24 cellular contexts compared by ENCODE assay signal in genomic region chr18:56327171-56327885, GRCh38.
DNase-seq lines count a peak whose midpoint lies in the region; ATAC-seq lines count a peak whose summit lies in the region.
"Had no signal": no experiment of that assay in that cellular context is flagged by ENCODE, and none has a peak within 500 bp of the region (broad histone marks: within the 10 kb centered on the region; RNA-seq: fewer than 3 reads in every experiment).

No MANE protein-coding gene starts in this region.

- peak overlapping the region; percentile 52 for H2AFZ ChIP-seq in GM23248
- no peak overlapping the region for H2AFZ ChIP-seq in mesenchymal stem cell (ENCODE audit: low read depth, low read length)

- no peak overlapping the region for H3K14ac ChIP-seq in mesenchymal stem cell (ENCODE audit: low read length in 2 of 2)

- H4K8ac ChIP-seq in mesenchymal stem cell (ENCODE audit: low read length): no peak overlapping the region

- no peaks in the 10 kb centered on the region for H3K9me3 ChIP-seq in GM23248 (ENCODE audit: low read depth)
- H3K9me3 ChIP-seq in mesenchymal stem cell (ENCODE audit: control insufficient read depth, low read length): no peaks in the 10 kb centered on the region
- H3K9me3 ChIP-seq: BLaER1, body of pancreas, Caco-2, esophagus squamous epithelium, sigmoid colon had no signal

- H3K18ac ChIP-seq in mesenchymal stem cell (ENCODE audit: low read depth in 1 of 2, low read length in 2 of 2): no peak overlapping the region

- in situ Hi-C loops in GM23248 (cut with MboI): no loop called here

- no peak overlapping the region for H2BK120ac ChIP-seq in mesenchymal stem cell (ENCODE audit: low read depth, low read length)

- H3K4me2 ChIP-seq in GM23248 (ENCODE audit: unreplicated experiment): peak overlapping the region; percentile 47
- no peak overlapping the region for H3K4me2 ChIP-seq in mesenchymal stem cell (ENCODE audit: low read length, poor library complexity, severe bottlenecking)
- H3K4me2 ChIP-seq: BLaER1 had no signal

- H2AK5ac ChIP-seq in mesenchymal stem cell (ENCODE audit: low read length, severe bottlenecking): no peak overlapping the region

- no peak overlapping the region for H3K9ac ChIP-seq in GM23248
- H3K9ac ChIP-seq in mesenchymal stem cell (ENCODE audit: low read length): peak overlapping the region; percentile 62
- H3K9ac ChIP-seq: BLaER1 had no signal

- H3K79me2 ChIP-seq in GM23248 (ENCODE audit: insufficient read depth): no peaks in the 10 kb centered on the region

- H3K4me1 ChIP-seq in GM23248 (ENCODE audit: insufficient read depth): peaks cover 13% of the 10 kb centered on the region
- H3K4me1 ChIP-seq in mesenchymal stem cell (ENCODE audit: control insufficient read depth, insufficient read depth, low read depth, low read length): no peaks in the 10 kb centered on the region
- H3K4me1 ChIP-seq: body of pancreas, Caco-2 had no signal

- no peak overlapping the region for H3K4ac ChIP-seq in mesenchymal stem cell (ENCODE audit: low read depth in 1 of 2, low read length in 2 of 2)

- no peaks in the 10 kb centered on the region for H3K27me3 ChIP-seq in GM23248 (replicated peaks; ENCODE audit: insufficient read depth)
- no peaks in the 10 kb centered on the region for H3K27me3 ChIP-seq in mesenchymal stem cell (ENCODE audit: control insufficient read depth in 1 of 2, insufficient read depth in 1 of 2, low read length in 2 of 2)
- H3K27me3 ChIP-seq: BLaER1, body of pancreas, esophagus squamous epithelium, sigmoid colon had no signal

- H3K36me3 ChIP-seq in GM23248 (ENCODE audit: low read depth) (no peaks in the 10 kb centered on the region), mesenchymal stem cell (ENCODE audit: control insufficient read depth in 1 of 2, insufficient read depth in 2 of 2, low read depth in 1 of 2, low read length in 2 of 2) (no peaks in the 10 kb centered on the region)
- H3K36me3 ChIP-seq: BLaER1, esophagus squamous epithelium, sigmoid colon had no signal

- no peaks in the 10 kb centered on the region for H3K9me2 ChIP-seq in GM23248 (ENCODE audit: insufficient read depth)

- ATAC-seq in HG02938 (IDR thresholded peaks at IDR 0.05; ENCODE audit: unreplicated experiment): no peak
- ATAC-seq: activated CD8-positive, alpha-beta T cell treated with anti-CD3 and anti-CD28 coated beads, Interleukin-2, amount 10 ng/mL, durations not matched to agents 7 days and 5 days; body of pancreas; left lobe of liver had no signal

- H4K20me1 ChIP-seq in GM23248 (ENCODE audit: insufficient read depth): no peaks in the 10 kb centered on the region
- H4K20me1 ChIP-seq: BLaER1 had no signal

- H2BK12ac ChIP-seq in mesenchymal stem cell (ENCODE audit: low read length in 2 of 2): no peak overlapping the region

- H2BK5ac ChIP-seq in mesenchymal stem cell (ENCODE audit: low read depth, low read length, poor library complexity, severe bottlenecking): no peak overlapping the region

- H3K79me1 ChIP-seq in mesenchymal stem cell (replicated peaks; ENCODE audit: low read length, poor library complexity, severe bottlenecking): no peaks in the 10 kb centered on the region

- H3K27ac ChIP-seq in GM23248 (no peak overlapping the region), mesenchymal stem cell (ENCODE audit: low read length, poor library complexity, severe bottlenecking) (no peak overlapping the region)
- H3K27ac ChIP-seq: BLaER1, body of pancreas, HL-60, sigmoid colon had no signal

- no peak overlapping the region for H3K4me3 ChIP-seq in GM23248
- H3K4me3 ChIP-seq in mesenchymal stem cell (ENCODE audit: insufficient read depth in 1 of 2, low read depth in 1 of 2, low read length in 2 of 2): no peak overlapping the region
- H3K4me3 ChIP-seq: BLaER1, body of pancreas, esophagus squamous epithelium, sigmoid colon had no signal

- no peak overlapping the region for H3K23ac ChIP-seq in mesenchymal stem cell (ENCODE audit: low read length in 2 of 2)

- no peak overlapping the region for H2BK15ac ChIP-seq in mesenchymal stem cell (ENCODE audit: low read depth, poor library complexity, severe bottlenecking)

- WGBS in GM23248 (ENCODE audit: low coverage in 1 of 2, low lambda C conversion rate in 2 of 2, missing lambda C conversion rate in 2 of 2), 2 experiments: 33 to 35% methylated on average over 8 of the region's 8 CpGs
- WGBS in mesenchymal stem cell: 80% methylated on average over 6 of the region's 8 CpGs

- H4K91ac ChIP-seq in mesenchymal stem cell (ENCODE audit: low read length): no peak overlapping the region

- no peaks in the 10 kb centered on the region for H3F3A ChIP-seq in GM23248 (ENCODE audit: insufficient read depth)

- DNase-seq in GM23248 (peak; percentile 62), dedifferentiated amniotic fluid mesenchymal stem cell (ENCODE audit: extremely low spot score) (peak; percentile 48), mesenchymal stem cell (no peak), NCI-H226 (no peak), activated gamma-delta T cell (lab: John Stamatoyannopoulos, UW) (no peak)
- no peak for DNase-seq in activated CD8-positive, alpha-beta memory T cell treated with anti-CD3 and anti-CD28 coated beads, Interleukin-2, amount 50 U/mL, for 48 hours
- DNase-seq: activated CD4-positive, alpha-beta T cell treated with anti-CD3 and anti-CD28 coated beads for 1 hour; activated CD8-positive, alpha-beta T cell treated with anti-CD3 and anti-CD28 coated beads, Interleukin-2, amount 10 ng/mL, durations not matched to agents 7 days and 5 days; activated naive CD4-positive, alpha-beta T cell treated with anti-CD3 and anti-CD28 coated beads, Interleukin-2, amount 50 U/mL, for 16 hours; activated T-cell treated with anti-CD3 and anti-CD28 coated beads, Interleukin-2, amount 50 U/mL, for 24 hours; body of pancreas; Caco-2; esophagus squamous epithelium; GOT3; immature natural killer cell; NCI-H2081 treated with DMSO at 0.1 percent for 48 hours; NCI-H446; nephron progenitor cell; posterior cingulate gyrus; sigmoid colon had no signal

Comparison
In these comparisons a context has a peak if more than half of its experiments do, and no peak if none do; other contexts are left out.
1. DNase-seq: peak in GM23248 (single experiment) and dedifferentiated amniotic fluid mesenchymal stem cell (single experiment); none in mesenchymal stem cell (single experiment), NCI-H226 (single experiment), activated gamma-delta T cell (single experiment) and activated CD8-positive, alpha-beta memory T cell treated with anti-CD3 and anti-CD28 coated beads, Interleukin-2, amount 50 U/mL, for 48 hours (single experiment).